In genomic region chr4:70858454-70858853, GRCh38 we compare ENCODE assay signal across 8 cellular contexts.
"Had no signal": no experiment of that assay in that cellular context is flagged by ENCODE, and none has a peak within 500 bp of the region (broad histone marks: within the 10 kb centered on the region; RNA-seq: fewer than 3 reads in every experiment).

No MANE protein-coding gene starts in this region.

- ATAC-seq: K562 had no signal

- FAIRE-seq: HTR-8/SVneo, K562 had no signal

- H3K4me3 ChIP-seq: GM23248, K562 had no signal

- DNase-seq: GM23248, GOT3, H7, HCEC 1CT, IMR-90, KG1 had no signal

- H3K27ac ChIP-seq: GM23248 had no signal
